Comparison of ENCODE assay signal across 9 cellular contexts in the genomic region with DNA sequence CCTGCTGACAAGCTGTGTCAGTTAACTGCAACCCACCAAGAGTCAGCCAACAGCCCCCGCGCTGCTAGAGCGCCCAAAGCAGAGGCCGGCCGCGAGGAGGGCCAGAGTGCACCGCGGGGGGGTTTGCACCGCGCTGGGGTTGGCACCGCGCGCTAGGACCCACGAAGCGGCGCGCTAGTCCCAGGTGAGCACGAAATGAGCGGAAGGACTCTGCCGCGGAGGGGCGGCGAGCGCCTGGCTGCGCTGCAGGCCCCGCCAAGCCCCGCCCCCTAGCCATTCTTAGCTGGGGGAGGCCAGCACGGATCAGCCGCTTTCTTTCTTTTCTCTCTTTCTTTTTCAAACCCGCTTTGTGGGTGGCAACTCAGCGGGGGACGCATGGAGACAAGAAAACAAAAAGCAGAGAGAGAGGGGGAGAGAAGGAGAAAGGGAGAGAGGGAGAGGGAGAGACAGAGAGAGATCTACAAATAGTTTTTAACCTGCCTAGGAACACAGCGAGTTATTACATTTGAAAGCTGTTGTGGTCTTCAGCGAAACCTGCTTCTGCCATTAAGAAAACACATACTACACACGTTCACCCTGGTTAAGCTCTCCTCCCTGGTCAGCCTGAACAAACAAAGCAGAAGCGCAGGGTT. TPM values are rescaled to one million over a fixed set of nuclear protein-coding genes. Genes with fewer than 3 reads are reported as not detected.
DNase-seq lines count a peak whose midpoint lies in the region; TF ChIP-seq lines count a peak whose summit lies in the region.
"Had no signal": no experiment of that assay in that cellular context is flagged by ENCODE, and none has a peak within 500 bp of the region (broad histone marks: within the 10 kb centered on the region; RNA-seq: fewer than 3 reads in every experiment).

No MANE protein-coding gene starts in this region.

- no peaks in the 10 kb centered on the region for H3K79me2 ChIP-seq in mesendoderm (ENCODE audit: control insufficient read depth, insufficient read depth, low read length)

- TF ChIP-seq CTCF in GM12874 (IDR thresholded peaks at IDR 0.05; ENCODE audit: insufficient read depth, low read depth, low read length), result 0 out of 2 replicates have a peak, but pooled peaks have one; percentile 1
- TF ChIP-seq CTCF in CD14-positive monocyte (IDR thresholded peaks at IDR 0.05), result no peak
- TF ChIP-seq CTCF in ovary (IDR thresholded peaks at IDR 0.05), result no peak

- peaks cover 33% of the 10 kb centered on the region for H3K27me3 ChIP-seq in H7 (ENCODE audit: control insufficient read depth, insufficient read depth, low read length)
- H3K27me3 ChIP-seq in mesendoderm (ENCODE audit: insufficient read depth, low read length, poor library complexity), result peaks cover 37% of the 10 kb centered on the region
- peaks cover 99% of the 10 kb centered on the region for H3K27me3 ChIP-seq in MG63
- peaks cover 2% of the 10 kb centered on the region for H3K27me3 ChIP-seq in ovary

- H3K27ac ChIP-seq in mesendoderm (ENCODE audit: low read depth, low read length), result no peak overlapping the region
- H3K27ac ChIP-seq in ovary, result no peak overlapping the region

- no peak overlapping the region for H3K27ac Mint-ChIP-seq in CD14-positive monocyte

- no peak overlapping the region for H4K8ac ChIP-seq in mesendoderm (ENCODE audit: low read depth, low read length)

- no peak overlapping the region for H3K9ac ChIP-seq in mesendoderm (ENCODE audit: low read length)

- WGBS in mesendoderm (ENCODE audit: extremely low coverage, insufficient coverage, low lambda C conversion rate), result no CpG with 5 or more reads among the region's 36 CpGs
- 2 to 4% (median 3%) methylated on average over 35 to 36 of the region's 36 CpGs for WGBS in ovary, 3 donors

- H3K79me1 ChIP-seq in mesendoderm (ENCODE audit: low read length), result no peaks in the 10 kb centered on the region

- H3K4me3 Mint-ChIP-seq in CD14-positive monocyte, result peak overlapping the region in 1 of 2 donors; percentile 78

- H3K9me3 ChIP-seq in MG63 (no peaks in the 10 kb centered on the region), ovary (no peaks in the 10 kb centered on the region)

- peaks cover 12% of the 10 kb centered on the region for H3K4me1 Mint-ChIP-seq in CD14-positive monocyte

- H3K4ac ChIP-seq in mesendoderm (ENCODE audit: low read depth, low read length), result no peak overlapping the region

- H3K56ac ChIP-seq in mesendoderm (ENCODE audit: low read length), result no peak overlapping the region

- H2BK5ac ChIP-seq in mesendoderm (ENCODE audit: low read length), result no peak overlapping the region

- H3K23ac ChIP-seq in mesendoderm (ENCODE audit: low read length), result no peak overlapping the region

- H3K18ac ChIP-seq in mesendoderm (ENCODE audit: low read length), result no peak overlapping the region

- H3K4me3 ChIP-seq in H7 (ENCODE audit: insufficient read depth, low read depth, low read length), result peak overlapping the region; percentile 39
- no peak overlapping the region for H3K4me3 ChIP-seq in mesendoderm (ENCODE audit: low read length)
- H3K4me3 ChIP-seq in MG63, result no peak overlapping the region
- H3K4me3 ChIP-seq in ovary, result no peak overlapping the region

- DNase-seq in H7 (peak; percentile 91), NCI-H2081 treated with DMSO at 0.1 percent for 48 hours (lab: John Stamatoyannopoulos, UW) (peak; percentile 16), mesendoderm (peak; percentile 41), MG63 (no peak), CD14-positive monocyte (ENCODE audit: low spot score) (no peak), ovary (no peak)
- peak; percentile 71 to 81 for DNase-seq in activated T-cell treated with anti-CD3 and anti-CD28 coated beads, Interleukin-2, amount 50 U/mL, for 48 hours

- H2AK5ac ChIP-seq in mesendoderm (ENCODE audit: low read length), result no peak overlapping the region

- H4K5ac ChIP-seq in mesendoderm (ENCODE audit: low read length), result no peak overlapping the region

- no peak overlapping the region for H2BK15ac ChIP-seq in mesendoderm (replicated peaks; ENCODE audit: low read depth)

- H3K36me3 Mint-ChIP-seq in CD14-positive monocyte, result peaks cover 0 to 8% of the 10 kb centered on the region in 2 donors

- H3K4me2 ChIP-seq in mesendoderm (ENCODE audit: low read length), result peak overlapping the region; percentile 49

- H2BK120ac ChIP-seq in mesendoderm (ENCODE audit: low read depth, low read length), result no peak overlapping the region

- peaks cover 0 to 29% (median 8%) of the 10 kb centered on the region in 7 donors for H3K9me3 Mint-ChIP-seq in CD14-positive monocyte

- TF ChIP-seq POLR2A in ovary (IDR thresholded peaks at IDR 0.05), result no peak

- peaks cover 96 to 100% (median 99%) of the 10 kb centered on the region in 3 donors for H3K27me3 Mint-ChIP-seq in CD14-positive monocyte (ENCODE audit: low read depth in 3 of 3)

- intact Hi-C loops in CD14-positive monocyte (cut with micrococcal nuclease) (no loop called here), ovary (cut with DNase I) (no loop called here)

- no peak for TF ChIP-seq EP300 in ovary (IDR thresholded peaks at IDR 0.05)

- peaks cover 12% of the 10 kb centered on the region for H3K4me1 ChIP-seq in mesendoderm (ENCODE audit: control insufficient read depth, low read depth, low read length)
- H3K4me1 ChIP-seq in ovary (ENCODE audit: insufficient read depth), result peaks cover 2% of the 10 kb centered on the region

- H3K36me3 ChIP-seq in H7 (replicated peaks; ENCODE audit: control insufficient read depth, insufficient read depth, low read length) (no peaks in the 10 kb centered on the region), mesendoderm (ENCODE audit: control insufficient read depth, insufficient read depth, low read length) (no peaks in the 10 kb centered on the region), MG63 (no peaks in the 10 kb centered on the region), ovary (no peaks in the 10 kb centered on the region)

RNA-seq across cellular contexts. Expression of gene FOXB1, which starts 6.9 kb away (rescaled TPM):
- 25.0 and 32.7 TPM in 2 replicates for total RNA-seq in H7 (2014; rRNA removed; shearing (Covaris generic))
- polyA plus RNA-seq in mesendoderm (2013, experiment 1 of 2), result 4.7 TPM
- polyA plus RNA-seq in mesendoderm (2013, experiment 2 of 2), result 5.5 TPM
- total RNA-seq in MG63 (2014; rRNA removed; shearing (Covaris generic); ENCODE audit: low replicate concordance), result not detected in 2 replicates
- polyA plus RNA-seq in CD14-positive monocyte, result not detected
- under 1 TPM in 1 of 7 donors, not detected in 6; 0.24 TPM for total RNA-seq in ovary
- polyA plus RNA-seq in ovary, result not detected
- total RNA-seq: lung microvascular endothelial cell had no signal

Comparison
In these comparisons a context has a peak if more than half of its experiments do, and no peak if none do; other contexts are left out.
1. DNase-seq: peak in H7 (single experiment), NCI-H2081 treated with DMSO at 0.1 percent for 48 hours (single experiment), activated T-cell treated with anti-CD3 and anti-CD28 coated beads, Interleukin-2, amount 50 U/mL, for 48 hours (2 of 2) and mesendoderm (single experiment); none in MG63 (single experiment), CD14-positive monocyte (single experiment) and ovary (0 of 5).
2. RNA of gene FOXB1, which starts 6.9 kb away (total RNA-seq): 25.0 to 32.7 TPM in H7; not detected in MG63 and 0.24 TPM in ovary; every median in the first group is over 10 times any median in the second.